In the genomic region with DNA sequence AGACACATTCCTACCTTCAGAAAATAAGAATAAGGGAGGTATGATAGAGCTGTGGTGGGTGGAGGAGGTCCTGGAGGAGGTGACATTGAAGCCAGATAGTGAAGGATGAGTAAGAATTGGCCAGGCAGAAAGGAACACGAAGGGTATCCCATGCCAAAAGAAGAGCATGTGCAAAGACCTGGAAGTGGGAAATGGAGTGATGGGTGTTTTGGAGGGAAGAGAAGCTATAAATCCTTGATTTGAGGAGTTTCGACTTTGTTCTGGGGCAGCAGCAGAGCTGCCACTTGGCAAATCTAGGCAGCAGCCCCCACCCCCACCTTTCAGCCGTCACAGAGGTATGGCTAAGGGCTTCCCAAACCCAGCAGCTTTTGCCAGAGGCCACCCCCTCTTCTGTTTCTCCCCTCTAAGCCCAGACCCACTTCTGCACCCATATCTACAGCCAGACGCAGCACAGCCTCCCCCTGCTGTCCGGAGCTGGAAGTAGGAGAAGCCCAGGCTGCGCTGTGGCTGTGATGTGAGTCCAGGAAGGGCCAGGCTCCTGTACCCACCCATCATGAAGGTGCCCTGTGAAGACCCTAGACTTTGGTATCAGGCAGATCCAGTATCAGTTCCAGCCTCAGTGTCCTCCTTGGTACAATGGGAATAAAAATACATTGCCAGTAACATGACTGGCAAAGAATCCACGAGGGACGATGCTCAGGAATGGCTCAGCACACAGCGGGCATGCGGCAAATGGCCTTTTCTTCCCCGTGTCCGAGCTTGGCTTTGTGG, we compare ENCODE assay signal across 8 cellular contexts.
DNase-seq lines count a peak whose midpoint lies in the region; ATAC-seq and TF ChIP-seq lines count a peak whose summit lies in the region.

No MANE protein-coding gene starts in this region.

- TF ChIP-seq CTCF in adrenal gland (IDR thresholded peaks at IDR 0.05): peak; percentile 46 to 80 (median 66)

- DNase-seq in C1 segment of cervical spinal cord (lab: John Stamatoyannopoulos, UW) (peak in 12 of 14 donors; percentile 9 to 71 (median 27)), HAP-1 (ENCODE audit: low spot score in 2 of 2) (peak; percentile 74 to 90), NCI-H69 (lab: John Stamatoyannopoulos, UW) (peak; percentile 64), adrenal gland (peak; percentile 47 to 80 (median 67)), left cardiac atrium (peak; percentile 64), sciatic nerve (ENCODE audit: low spot score) (peak; percentile 72), SHP77 treated with DMSO at 0.1 percent for 48 hours (lab: John Stamatoyannopoulos, UW) (no peak)

- in situ Hi-C loops in HAP-1 (cut with MboI; ENCODE audit: low sequenced_read_pairs): no loop called here

- ATAC-seq in left cardiac atrium (peak; percentile 74 to 78), sciatic nerve (peak; percentile 82), GM21528 (IDR thresholded peaks at IDR 0.05; ENCODE audit: low FRiP score, unreplicated experiment) (no peak)

- intact Hi-C loops in adrenal gland (cut with DNase I) (loop anchor here (5.0 kb wide), 3 partner anchors 164 to 189 kb away; a partner anchor contains a TSS), left cardiac atrium (cut with DNase I) (loop anchor here (2.0 to 5.0 kb wide), 2 partner anchors 187 to 189 kb away; a partner anchor contains a TSS), sciatic nerve (cut with DNase I) (loop anchor here (10.0 kb wide), 1 partner anchor 187 kb away; a partner anchor contains a TSS)

- H3K4me3 ChIP-seq in HAP-1 (no peak overlapping the region), adrenal gland (no peak overlapping the region)

- H3K4me1 ChIP-seq in HAP-1 (no peaks in the 10 kb centered on the region; the same call in 1 of the 2 replicates), adrenal gland (replicated peaks in 1 of 2) (peaks cover 4 to 9% of the 10 kb centered on the region in 2 donors)

- H3K9me3 ChIP-seq in HAP-1: no peaks in the 10 kb centered on the region
- H3K9me3 ChIP-seq in adrenal gland (replicated peaks in 1 of 3): no peaks in the 10 kb centered on the region

- H3K27me3 ChIP-seq in HAP-1 (ENCODE audit: low read depth) (peaks cover 32% of the 10 kb centered on the region), adrenal gland (peaks cover 47% of the 10 kb centered on the region)

- WGBS in adrenal gland, 4 donors: 26 to 38% (median 37%) methylated on average over 12 of the region's 12 CpGs

- TF ChIP-seq POLR2A in adrenal gland (IDR thresholded peaks at IDR 0.05): no peak

- H3K36me3 ChIP-seq in HAP-1 (replicated peaks): no peaks in the 10 kb centered on the region
- H3K36me3 ChIP-seq in adrenal gland (replicated peaks in 1 of 2): no peaks in the 10 kb centered on the region

- no peak overlapping the region for H3K27ac ChIP-seq in adrenal gland
